Comparison of ENCODE assay signal across 24 cellular contexts in the genomic region with DNA sequence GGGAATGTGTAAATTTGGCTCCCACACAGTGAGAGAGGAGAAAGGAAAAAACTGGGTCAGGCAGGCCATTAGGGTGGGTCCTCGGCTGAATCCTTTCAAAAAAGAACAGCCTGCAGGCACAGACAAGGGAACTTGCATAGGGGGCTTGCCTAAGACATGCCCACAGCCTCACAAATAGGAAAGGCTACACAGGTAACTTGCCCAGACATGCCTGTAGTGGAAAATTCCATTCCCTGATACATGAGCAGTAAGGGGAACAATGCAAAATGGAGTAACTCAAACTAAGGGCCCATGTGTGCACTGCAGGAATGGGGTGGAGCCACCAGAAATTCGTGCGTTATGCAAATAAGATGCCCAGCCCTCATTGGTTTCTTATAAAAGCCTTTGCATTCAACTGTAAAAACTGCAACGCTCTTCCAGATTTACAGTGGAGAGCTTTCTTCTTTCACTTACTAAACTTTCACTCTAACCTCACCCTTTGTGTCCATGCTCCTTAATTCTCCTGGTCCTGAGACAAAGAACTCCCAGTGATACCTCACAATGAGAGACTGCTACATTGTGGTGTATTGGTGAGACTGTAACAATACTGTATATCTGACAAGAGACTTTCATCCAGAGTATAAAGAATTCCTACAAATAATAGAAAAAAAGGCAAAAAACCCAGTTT. TPM values are rescaled to one million over a fixed set of nuclear protein-coding genes. Genes with fewer than 3 reads are reported as not detected.
DNase-seq lines count a peak whose midpoint lies in the region; ATAC-seq and TF ChIP-seq lines count a peak whose summit lies in the region.
"Had no signal": no experiment of that assay in that cellular context is flagged by ENCODE, and none has a peak within 500 bp of the region (broad histone marks: within the 10 kb centered on the region; RNA-seq: fewer than 3 reads in every experiment).

No MANE protein-coding gene starts in this region.

- H2AFZ ChIP-seq in smooth muscle cell (ENCODE audit: low read depth) = peak overlapping the region; percentile 78

- H3K79me2 ChIP-seq in smooth muscle cell (ENCODE audit: low read depth) = no peaks in the 10 kb centered on the region

- peaks cover 20% of the 10 kb centered on the region for H3K4me1 ChIP-seq in smooth muscle cell (ENCODE audit: low read depth)
- no peaks in the 10 kb centered on the region for H3K4me1 ChIP-seq in lower lobe of right lung
- H3K4me1 ChIP-seq: pancreas, vagina had no signal

- no peak for DNase-seq in activated naive CD4-positive, alpha-beta T cell treated with anti-CD3 and anti-CD28 coated beads for 36 hours
- DNase-seq in activated naive CD4-positive, alpha-beta T cell treated with anti-CD3 and anti-CD28 coated beads, Interleukin-2, amount 10 ng/mL, durations not matched to agents 7 days and 5 days = no peak
- peak; percentile 5 for DNase-seq in UCSD-AML1 (lab: John Stamatoyannopoulos, UW; ENCODE audit: unreplicated experiment)
- no peak for DNase-seq in glutamatergic neuron
- DNase-seq in smooth muscle cell (lab: John Stamatoyannopoulos, UW; ENCODE audit: unreplicated experiment) = no peak
- no peak for DNase-seq in lower lobe of right lung
- no peak for DNase-seq in retina
- DNase-seq: activated CD4-positive, alpha-beta T cell treated with anti-CD3 and anti-CD28 coated beads for 4 hours; activated CD8-positive, alpha-beta memory T cell treated with anti-CD3 and anti-CD28 coated beads, Interleukin-2, amount 10 ng/mL, durations not matched to agents 7 days and 5 days; activated naive CD8-positive, alpha-beta T cell treated with anti-CD3 and anti-CD28 coated beads, Interleukin-2, amount 10 ng/mL, durations not matched to agents 7 days and 5 days; brain microvascular endothelial cell; Caco-2; cortex of kidney; naive thymus-derived CD4-positive, alpha-beta T cell; NCI-H187; NCI-H446; pancreas; RPMI8226 had no signal

- CTCF ChIA-PET in activated naive CD4-positive, alpha-beta T cell treated with anti-CD3 and anti-CD28 coated beads for 36 hours (lab: Charles Lee) = no interaction called here
- CTCF ChIA-PET in activated naive CD4-positive, alpha-beta T cell treated with anti-CD3 and anti-CD28 coated beads, Interleukin-2, amount 10 ng/mL, durations not matched to agents 7 days and 5 days (lab: Charles Lee) = no interaction called here

- 79% methylated on average over 4 of the region's 4 CpGs for WGBS in smooth muscle cell (ENCODE audit: low lambda C conversion rate)

- H3K4me2 ChIP-seq in smooth muscle cell = no peak overlapping the region
- H3K4me2 ChIP-seq: KMS-11 had no signal

- H3K27me3 ChIP-seq in smooth muscle cell (ENCODE audit: low read depth) (no peaks in the 10 kb centered on the region), lower lobe of right lung (ENCODE audit: low read depth) (no peaks in the 10 kb centered on the region)
- H3K27me3 ChIP-seq: brain microvascular endothelial cell, pancreas, vagina had no signal

- TF ChIP-seq CTCF in glutamatergic neuron (IDR thresholded peaks at IDR 0.05; ENCODE audit: partially characterized antibody, unreplicated experiment) (no peak), smooth muscle cell (IDR thresholded peaks at IDR 0.05; ENCODE audit: borderline replicate concordance, insufficient read depth, poor library complexity, severe bottlenecking) (no peak), lower lobe of right lung (IDR thresholded peaks at IDR 0.05) (no peak)

- H4K20me1 ChIP-seq in smooth muscle cell (ENCODE audit: low read depth) = no peaks in the 10 kb centered on the region

- no peaks in the 10 kb centered on the region for H3K4me1 Mint-ChIP-seq in activated naive CD4-positive, alpha-beta T cell treated with anti-CD3 and anti-CD28 coated beads for 36 hours (ENCODE audit: low read depth)
- H3K4me1 Mint-ChIP-seq in activated naive CD4-positive, alpha-beta T cell treated with anti-CD3 and anti-CD28 coated beads, Interleukin-2, amount 10 ng/mL, durations not matched to agents 7 days and 5 days = no peaks in the 10 kb centered on the region
- H3K4me1 Mint-ChIP-seq in glutamatergic neuron (ENCODE audit: low read depth, unreplicated experiment) = peaks cover 5% of the 10 kb centered on the region
- H3K4me1 Mint-ChIP-seq: activated CD8-positive, alpha-beta memory T cell treated with anti-CD3 and anti-CD28 coated beads, Interleukin-2, amount 10 ng/mL, durations not matched to agents 7 days and 5 days; activated naive CD8-positive, alpha-beta T cell treated with anti-CD3 and anti-CD28 coated beads, Interleukin-2, amount 10 ng/mL, durations not matched to agents 7 days and 5 days; naive thymus-derived CD4-positive, alpha-beta T cell had no signal

- H3F3A ChIP-seq in smooth muscle cell (ENCODE audit: low read depth) = no peaks in the 10 kb centered on the region

- no peak overlapping the region for H3K4me3 ChIP-seq in smooth muscle cell
- no peak overlapping the region for H3K4me3 ChIP-seq in lower lobe of right lung
- H3K4me3 ChIP-seq: pancreas, vagina had no signal

- H3K27ac ChIP-seq in smooth muscle cell (ENCODE audit: low read depth) = peak overlapping the region; percentile 73
- no peak overlapping the region for H3K27ac ChIP-seq in lower lobe of right lung
- H3K27ac ChIP-seq: brain microvascular endothelial cell, HL-60, KMS-11, pancreas, vagina had no signal

- H3K36me3 ChIP-seq in smooth muscle cell (ENCODE audit: low read depth) (no peaks in the 10 kb centered on the region), lower lobe of right lung (no peaks in the 10 kb centered on the region)
- H3K36me3 ChIP-seq: brain microvascular endothelial cell, pancreas, vagina had no signal

- peak overlapping the region; percentile 44 for H3K27ac Mint-ChIP-seq in activated naive CD4-positive, alpha-beta T cell treated with anti-CD3 and anti-CD28 coated beads for 36 hours
- no peak overlapping the region for H3K27ac Mint-ChIP-seq in activated naive CD4-positive, alpha-beta T cell treated with anti-CD3 and anti-CD28 coated beads, Interleukin-2, amount 10 ng/mL, durations not matched to agents 7 days and 5 days
- peak overlapping the region; percentile 29 for H3K27ac Mint-ChIP-seq in glutamatergic neuron (ENCODE audit: unreplicated experiment)
- H3K27ac Mint-ChIP-seq: activated CD8-positive, alpha-beta memory T cell treated with anti-CD3 and anti-CD28 coated beads, Interleukin-2, amount 10 ng/mL, durations not matched to agents 7 days and 5 days; activated naive CD8-positive, alpha-beta T cell treated with anti-CD3 and anti-CD28 coated beads, Interleukin-2, amount 10 ng/mL, durations not matched to agents 7 days and 5 days; naive thymus-derived CD4-positive, alpha-beta T cell had no signal

- H3K9me3 ChIP-seq in smooth muscle cell (replicated peaks; ENCODE audit: low read depth) (no peaks in the 10 kb centered on the region), lower lobe of right lung (no peaks in the 10 kb centered on the region)
- H3K9me3 ChIP-seq: Caco-2, pancreas, vagina had no signal

- intact Hi-C loops in activated naive CD4-positive, alpha-beta T cell treated with anti-CD3 and anti-CD28 coated beads for 36 hours (cut with micrococcal nuclease) = no loop called here
- intact Hi-C loops in lower lobe of right lung (cut with DNase I) = no loop called here

- H3K27me3 Mint-ChIP-seq in activated naive CD4-positive, alpha-beta T cell treated with anti-CD3 and anti-CD28 coated beads for 36 hours (ENCODE audit: low read depth) = no peaks in the 10 kb centered on the region
- H3K27me3 Mint-ChIP-seq in activated naive CD4-positive, alpha-beta T cell treated with anti-CD3 and anti-CD28 coated beads, Interleukin-2, amount 10 ng/mL, durations not matched to agents 7 days and 5 days = no peaks in the 10 kb centered on the region
- H3K27me3 Mint-ChIP-seq in glutamatergic neuron (ENCODE audit: unreplicated experiment) = peaks cover 2% of the 10 kb centered on the region
- H3K27me3 Mint-ChIP-seq: activated CD8-positive, alpha-beta memory T cell treated with anti-CD3 and anti-CD28 coated beads, Interleukin-2, amount 10 ng/mL, durations not matched to agents 7 days and 5 days; activated naive CD8-positive, alpha-beta T cell treated with anti-CD3 and anti-CD28 coated beads, Interleukin-2, amount 10 ng/mL, durations not matched to agents 7 days and 5 days; naive thymus-derived CD4-positive, alpha-beta T cell had no signal

- no peak overlapping the region for H3K9ac ChIP-seq in smooth muscle cell (ENCODE audit: low read depth)
- H3K9ac ChIP-seq: KMS-11 had no signal

- H3K4me3 Mint-ChIP-seq in activated naive CD4-positive, alpha-beta T cell treated with anti-CD3 and anti-CD28 coated beads for 36 hours = no peak overlapping the region
- no peak overlapping the region for H3K4me3 Mint-ChIP-seq in activated naive CD4-positive, alpha-beta T cell treated with anti-CD3 and anti-CD28 coated beads, Interleukin-2, amount 10 ng/mL, durations not matched to agents 7 days and 5 days
- no peak overlapping the region for H3K4me3 Mint-ChIP-seq in glutamatergic neuron (ENCODE audit: unreplicated experiment)
- H3K4me3 Mint-ChIP-seq: activated CD8-positive, alpha-beta memory T cell treated with anti-CD3 and anti-CD28 coated beads, Interleukin-2, amount 10 ng/mL, durations not matched to agents 7 days and 5 days; activated naive CD8-positive, alpha-beta T cell treated with anti-CD3 and anti-CD28 coated beads, Interleukin-2, amount 10 ng/mL, durations not matched to agents 7 days and 5 days; naive thymus-derived CD4-positive, alpha-beta T cell had no signal

- H3K9me3 Mint-ChIP-seq in activated naive CD4-positive, alpha-beta T cell treated with anti-CD3 and anti-CD28 coated beads for 36 hours = peaks cover 1% of the 10 kb centered on the region
- H3K9me3 Mint-ChIP-seq in activated naive CD4-positive, alpha-beta T cell treated with anti-CD3 and anti-CD28 coated beads, Interleukin-2, amount 10 ng/mL, durations not matched to agents 7 days and 5 days = no peaks in the 10 kb centered on the region
- no peaks in the 10 kb centered on the region for H3K9me3 Mint-ChIP-seq in glutamatergic neuron (ENCODE audit: unreplicated experiment)
- H3K9me3 Mint-ChIP-seq: activated naive CD8-positive, alpha-beta T cell treated with anti-CD3 and anti-CD28 coated beads, Interleukin-2, amount 10 ng/mL, durations not matched to agents 7 days and 5 days had no signal

- no peaks in the 10 kb centered on the region for H3K36me3 Mint-ChIP-seq in activated naive CD4-positive, alpha-beta T cell treated with anti-CD3 and anti-CD28 coated beads for 36 hours (ENCODE audit: low read depth)
- no peaks in the 10 kb centered on the region for H3K36me3 Mint-ChIP-seq in activated naive CD4-positive, alpha-beta T cell treated with anti-CD3 and anti-CD28 coated beads, Interleukin-2, amount 10 ng/mL, durations not matched to agents 7 days and 5 days
- H3K36me3 Mint-ChIP-seq in glutamatergic neuron (ENCODE audit: unreplicated experiment) = no peaks in the 10 kb centered on the region
- H3K36me3 Mint-ChIP-seq: activated CD8-positive, alpha-beta memory T cell treated with anti-CD3 and anti-CD28 coated beads, Interleukin-2, amount 10 ng/mL, durations not matched to agents 7 days and 5 days; naive thymus-derived CD4-positive, alpha-beta T cell had no signal

- ATAC-seq in HG02571 (IDR thresholded peaks at IDR 0.05; ENCODE audit: unreplicated experiment) = no peak
- ATAC-seq in lower lobe of right lung = no peak
- ATAC-seq: activated CD8-positive, alpha-beta memory T cell treated with anti-CD3 and anti-CD28 coated beads, Interleukin-2, amount 10 ng/mL, durations not matched to agents 7 days and 5 days; naive thymus-derived CD4-positive, alpha-beta T cell; pancreas; sciatic nerve had no signal

RNA-seq across cellular contexts. Expression of a gene that starts 59.5 kb away (rescaled TPM):
- total RNA-seq in activated naive CD4-positive, alpha-beta T cell treated with anti-CD3 and anti-CD28 coated beads for 36 hours = not detected
- total RNA-seq in glutamatergic neuron (ENCODE audit: unreplicated experiment) (69.8 TPM), smooth muscle cell (not detected in 2 replicates), lower lobe of right lung (not detected)
- not detected in 2 replicates for polyA plus RNA-seq in smooth muscle cell
- total RNA-seq: activated CD8-positive, alpha-beta memory T cell treated with anti-CD3 and anti-CD28 coated beads, Interleukin-2, amount 10 ng/mL, durations not matched to agents 7 days and 5 days; activated naive CD8-positive, alpha-beta T cell treated with anti-CD3 and anti-CD28 coated beads, Interleukin-2, amount 10 ng/mL, durations not matched to agents 7 days and 5 days; Caco-2; lung microvascular endothelial cell; naive thymus-derived CD4-positive, alpha-beta T cell; vagina had no signal
- polyA plus RNA-seq: naive thymus-derived CD4-positive, alpha-beta T cell had no signal

Comparison
In these comparisons a context has a peak if more than half of its experiments do, and no peak if none do; other contexts are left out.
1. RNA of a gene that starts 59.5 kb away (total RNA-seq): 69.8 TPM in glutamatergic neuron (single experiment); not detected in activated naive CD4-positive, alpha-beta T cell treated with anti-CD3 and anti-CD28 coated beads for 36 hours, not detected in smooth muscle cell and not detected in lower lobe of right lung (single experiment); every median in the first group is over 10 times any median in the second.